ENCODE assay signal across 10 cellular contexts in the genomic region with DNA sequence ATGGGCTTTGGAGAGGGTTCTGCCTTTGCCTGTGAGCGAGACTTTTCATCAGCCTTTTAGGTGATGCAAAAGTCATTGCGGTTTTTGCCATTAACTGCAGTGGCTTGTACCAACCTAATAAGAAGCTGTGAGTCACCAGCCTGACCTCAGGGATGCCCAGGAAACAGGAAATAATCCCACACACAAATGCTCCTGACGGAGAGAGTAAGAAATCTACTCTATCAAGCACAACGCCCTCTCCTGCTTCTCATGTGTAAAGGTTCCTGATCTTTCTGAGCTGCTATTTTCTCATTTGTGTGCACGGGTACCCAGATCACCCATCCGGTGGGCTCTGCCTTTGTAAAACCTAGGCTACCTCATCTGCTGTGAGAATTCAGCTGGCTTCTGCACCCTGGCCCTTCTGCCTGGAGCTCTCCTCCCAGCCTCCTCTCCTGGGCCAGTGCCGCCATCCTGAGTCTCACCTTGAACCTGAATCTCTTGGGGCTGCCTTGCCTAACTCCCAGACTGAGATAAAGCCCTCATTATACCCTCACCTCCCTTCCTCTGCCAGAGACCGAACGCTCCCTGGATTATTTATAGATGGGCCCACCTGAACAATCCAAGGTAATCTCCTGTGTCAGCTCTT.
DNase-seq lines count a peak whose midpoint lies in the region; ATAC-seq and TF ChIP-seq lines count a peak whose summit lies in the region.
"Had no signal": no experiment of that assay in that cellular context is flagged by ENCODE, and none has a peak within 500 bp of the region (broad histone marks: within the 10 kb centered on the region; RNA-seq: fewer than 3 reads in every experiment).

No MANE protein-coding gene starts in this region.

- H3K27ac ChIP-seq in neural cell (ENCODE audit: low read length) = no peak overlapping the region

- no peaks in the 10 kb centered on the region for H3K36me3 Mint-ChIP-seq in chondrocyte (ENCODE audit: low read depth)

- H3K4me1 Mint-ChIP-seq in chondrocyte (ENCODE audit: low read depth) = peaks cover 15% of the 10 kb centered on the region

- TF ChIP-seq CTCF in chondrocyte (IDR thresholded peaks at IDR 0.05) = peak; percentile 80
- TF ChIP-seq CTCF in neural cell (IDR thresholded peaks at IDR 0.05; ENCODE audit: poor library complexity, severe bottlenecking) = peak; percentile 16

- no peak overlapping the region for H3K4me3 ChIP-seq in neural cell (ENCODE audit: low read length)

- no peak for TF ChIP-seq RAD21 in neural cell (conservative IDR thresholded peaks at IDR 0.05)

- peak overlapping the region; percentile 71 for H3K27ac Mint-ChIP-seq in chondrocyte (ENCODE audit: unreplicated experiment)
- H3K27ac Mint-ChIP-seq: activated T-helper 2 cell treated with anti-CD3 and anti-CD28 coated beads, Interferon-gamma antibody, Interleukin-2, Interleukin-4, amounts not matched to agents 10 μg/mL and 5 μg/mL and 100 μg/mL, durations not matched to agents 14 hours and 24 hours and 36 hours had no signal

- no peaks in the 10 kb centered on the region for H3K9me3 Mint-ChIP-seq in chondrocyte (ENCODE audit: low read depth)
- H3K9me3 Mint-ChIP-seq: activated T-helper 2 cell treated with anti-CD3 and anti-CD28 coated beads, Interferon-gamma antibody, Interleukin-2, Interleukin-4, amounts not matched to agents 10 μg/mL and 5 μg/mL and 100 μg/mL, durations not matched to agents 14 hours and 24 hours and 36 hours had no signal

- H3K9me3 ChIP-seq in neural cell (ENCODE audit: low read length) = no peaks in the 10 kb centered on the region

- no peaks in the 10 kb centered on the region for H3K79me2 ChIP-seq in neural cell (replicated peaks; ENCODE audit: insufficient read depth, low read length)

- H3K4me2 ChIP-seq in neural cell (ENCODE audit: low read length) = no peak overlapping the region

- no peaks in the 10 kb centered on the region for H3K27me3 Mint-ChIP-seq in chondrocyte (ENCODE audit: low read depth)

- H3K27me3 ChIP-seq in neural cell (ENCODE audit: insufficient read depth, low read depth, low read length) = no peaks in the 10 kb centered on the region

- no peaks in the 10 kb centered on the region for H4K20me1 ChIP-seq in neural cell (ENCODE audit: insufficient read depth)

- no peak overlapping the region for H3K9ac ChIP-seq in neural cell (ENCODE audit: low read length)

- DNase-seq in EH (ENCODE audit: low read depth) (peak; percentile 91), NCI-H460 (ENCODE audit: extremely low read depth, low read depth) (peak; percentile 41), chondrocyte (ENCODE audit: low spot score) (peak; percentile 56), NCI-H1048 (lab: John Stamatoyannopoulos, UW) (no peak)
- DNase-seq in activated T-cell treated with anti-CD3 and anti-CD28 coated beads, Interleukin-2, amount 50 U/mL, for 48 hours = no peak
- DNase-seq: NCI-H774 had no signal

- H2AFZ ChIP-seq in neural cell (ENCODE audit: low read depth, low read length) = no peak overlapping the region

- H3K9me2 ChIP-seq in neural cell (ENCODE audit: insufficient read depth, low read length) = no peaks in the 10 kb centered on the region

- no peak overlapping the region for H3K4me3 Mint-ChIP-seq in chondrocyte (ENCODE audit: unreplicated experiment)

- H3F3A ChIP-seq in neural cell (ENCODE audit: insufficient read depth, low read length, poor library complexity, severe bottlenecking) = no peaks in the 10 kb centered on the region

- no peak for TF ChIP-seq EP300 in neural cell (conservative IDR thresholded peaks at IDR 0.05; ENCODE audit: poor library complexity, severe bottlenecking)

- H3K36me3 ChIP-seq in neural cell (ENCODE audit: insufficient read depth, low read length) = no peaks in the 10 kb centered on the region

- ATAC-seq in GM19463 (IDR thresholded peaks at IDR 0.05; ENCODE audit: unreplicated experiment) (no peak), GM21737 (IDR thresholded peaks at IDR 0.05; ENCODE audit: unreplicated experiment) (no peak)

TF ChIP-seq in neural cell, 6 proteins besides CTCF, POLR2A, EP300 and RAD21:
- no peak for TF ChIP-seq MXI1 (conservative IDR thresholded peaks at IDR 0.05; ENCODE audit: poor library complexity, severe bottlenecking)
- no peak for TF ChIP-seq EZH2 (IDR thresholded peaks at IDR 0.05; ENCODE audit: borderline replicate concordance, insufficient read depth, low read length, poor library complexity, severe bottlenecking)
- no peak for TF ChIP-seq TAF1 (IDR thresholded peaks at IDR 0.05; ENCODE audit: low read depth)
- TF ChIP-seq, protein P1, sequence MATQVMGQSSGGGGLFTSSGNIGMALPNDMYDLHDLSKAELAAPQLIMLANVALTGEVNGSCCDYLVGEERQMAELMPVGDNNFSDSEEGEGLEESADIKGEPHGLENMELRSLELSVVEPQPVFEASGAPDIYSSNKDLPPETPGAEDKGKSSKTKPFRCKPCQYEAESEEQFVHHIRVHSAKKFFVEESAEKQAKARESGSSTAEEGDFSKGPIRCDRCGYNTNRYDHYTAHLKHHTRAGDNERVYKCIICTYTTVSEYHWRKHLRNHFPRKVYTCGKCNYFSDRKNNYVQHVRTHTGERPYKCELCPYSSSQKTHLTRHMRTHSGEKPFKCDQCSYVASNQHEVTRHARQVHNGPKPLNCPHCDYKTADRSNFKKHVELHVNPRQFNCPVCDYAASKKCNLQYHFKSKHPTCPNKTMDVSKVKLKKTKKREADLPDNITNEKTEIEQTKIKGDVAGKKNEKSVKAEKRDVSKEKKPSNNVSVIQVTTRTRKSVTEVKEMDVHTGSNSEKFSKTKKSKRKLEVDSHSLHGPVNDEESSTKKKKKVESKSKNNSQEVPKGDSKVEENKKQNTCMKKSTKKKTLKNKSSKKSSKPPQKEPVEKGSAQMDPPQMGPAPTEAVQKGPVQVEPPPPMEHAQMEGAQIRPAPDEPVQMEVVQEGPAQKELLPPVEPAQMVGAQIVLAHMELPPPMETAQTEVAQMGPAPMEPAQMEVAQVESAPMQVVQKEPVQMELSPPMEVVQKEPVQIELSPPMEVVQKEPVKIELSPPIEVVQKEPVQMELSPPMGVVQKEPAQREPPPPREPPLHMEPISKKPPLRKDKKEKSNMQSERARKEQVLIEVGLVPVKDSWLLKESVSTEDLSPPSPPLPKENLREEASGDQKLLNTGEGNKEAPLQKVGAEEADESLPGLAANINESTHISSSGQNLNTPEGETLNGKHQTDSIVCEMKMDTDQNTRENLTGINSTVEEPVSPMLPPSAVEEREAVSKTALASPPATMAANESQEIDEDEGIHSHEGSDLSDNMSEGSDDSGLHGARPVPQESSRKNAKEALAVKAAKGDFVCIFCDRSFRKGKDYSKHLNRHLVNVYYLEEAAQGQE (IDR thresholded peaks at IDR 0.05; ENCODE audit: borderline replicate concordance) = no peak
- TF ChIP-seq SMC3 (conservative IDR thresholded peaks at IDR 0.05; ENCODE audit: poor library complexity) = no peak
- no peak for TF ChIP-seq POLR2AphosphoS5 (IDR thresholded peaks at IDR 0.05)

Comparison
In these comparisons a context has a peak if more than half of its experiments do, and no peak if none do; other contexts are left out.
1. DNase-seq: peak in EH (single experiment), NCI-H460 (single experiment) and chondrocyte (single experiment); none in activated T-cell treated with anti-CD3 and anti-CD28 coated beads, Interleukin-2, amount 50 U/mL, for 48 hours (0 of 2) and NCI-H1048 (single experiment).